8 cellular contexts compared by ENCODE assay signal in genomic region chr20:13008761-13009681, GRCh38. TPM values are rescaled to one million over a fixed set of nuclear protein-coding genes. Genes with fewer than 3 reads are reported as not detected.
DNase-seq lines count a peak whose midpoint lies in the region; ATAC-seq and TF ChIP-seq lines count a peak whose summit lies in the region.

SPTLC3 (plus strand) TSS chr20:13008972; CDS start chr20:13009268, 296 bp downstream.

- H3K36me3 Mint-ChIP-seq in activated T-helper 17 cell treated with anti-CD3 and anti-CD28 coated beads, Interleukin-2, amount 50 U/mL, for 72 hours (ENCODE audit: low read depth): no peaks in the 10 kb centered on the region

- H3K27me3 ChIP-seq in right cardiac atrium (ENCODE audit: control insufficient read depth, insufficient read depth): no peaks in the 10 kb centered on the region

- intact Hi-C loops in right cardiac atrium (cut with DNase I): no loop called here
- intact Hi-C loops in sciatic nerve (cut with DNase I): no loop called here

- peak; percentile 41 for DNase-seq in AG09309 (ENCODE audit: low read depth)
- peak; percentile 25 to 64 (median 56) for DNase-seq in right cardiac atrium
- DNase-seq in sciatic nerve (ENCODE audit: low spot score): peak; percentile 68
- no peak for DNase-seq in GOT3 (lab: John Stamatoyannopoulos, UW)
- no peak for DNase-seq in NCI-H1105 treated with DMSO at 0.1 percent for 48 hours (lab: John Stamatoyannopoulos, UW)

- H3K4me3 ChIP-seq in AG09309 (ENCODE audit: control insufficient read depth, low read depth, low read length): peak within 1 kb of the TSS; percentile 40
- peak within 1 kb of the TSS; percentile 66 for H3K4me3 ChIP-seq in right cardiac atrium (ENCODE audit: low read length)

- H3K4me1 Mint-ChIP-seq in activated T-helper 17 cell treated with anti-CD3 and anti-CD28 coated beads, Interleukin-2, amount 50 U/mL, for 72 hours: peaks cover 9% of the 10 kb centered on the region

- peak within 1 kb of the TSS; percentile 66 for H3K4me3 Mint-ChIP-seq in activated T-helper 17 cell treated with anti-CD3 and anti-CD28 coated beads, Interleukin-2, amount 50 U/mL, for 72 hours

- peaks cover 4% of the 10 kb centered on the region for H3K27me3 Mint-ChIP-seq in activated T-helper 17 cell treated with anti-CD3 and anti-CD28 coated beads, Interleukin-2, amount 50 U/mL, for 72 hours

- H3K9me3 Mint-ChIP-seq in activated T-helper 17 cell treated with anti-CD3 and anti-CD28 coated beads, Interleukin-2, amount 50 U/mL, for 72 hours: no peaks in the 10 kb centered on the region

- peaks cover 6% of the 10 kb centered on the region for H3K4me1 ChIP-seq in right cardiac atrium (ENCODE audit: control insufficient read depth, insufficient read depth, low read length)

- WGBS in right cardiac atrium: 5% methylated on average over 9 of the region's 9 CpGs

- ATAC-seq in GM19023 (IDR thresholded peaks at IDR 0.05; ENCODE audit: unreplicated experiment) (peak; percentile 39), HG03175 (IDR thresholded peaks at IDR 0.05; ENCODE audit: unreplicated experiment) (peak; percentile 38), right cardiac atrium (peak; percentile 93 to 94), sciatic nerve (peak; percentile 87)
- peak; percentile 37 for ATAC-seq in activated T-helper 17 cell treated with anti-CD3 and anti-CD28 coated beads, Interleukin-2, amount 50 U/mL, for 72 hours (replicated peaks)

- no peaks in the 10 kb centered on the region for H3K9me3 ChIP-seq in right cardiac atrium (ENCODE audit: control insufficient read depth, low read length)

- TF ChIP-seq CTCF in AG09309 (IDR thresholded peaks at IDR 0.05; ENCODE audit: control insufficient read depth, insufficient read depth, low read depth, low read length, missing control alignments): no peak

- no peak within 1 kb of the TSS for H3K27ac Mint-ChIP-seq in activated T-helper 17 cell treated with anti-CD3 and anti-CD28 coated beads, Interleukin-2, amount 50 U/mL, for 72 hours

- peak within 1 kb of the TSS; percentile 80 for H3K27ac ChIP-seq in right cardiac atrium (ENCODE audit: low read length)

RNA-seq across cellular contexts. Expression of gene SPTLC3, which starts in this region (rescaled TPM):
- total RNA-seq in activated T-helper 17 cell treated with anti-CD3 and anti-CD28 coated beads, Interleukin-2, amount 50 U/mL, for 72 hours: not detected
- total RNA-seq in right cardiac atrium: 10 to 100 TPM in 3 of 4 donors, 1 to 10 TPM in 1; 4.7 to 16.9 (median 14.2) TPM
- polyA plus RNA-seq in right cardiac atrium: 4.2 TPM
- 30.1 TPM for total RNA-seq in sciatic nerve

Comparison
In these comparisons a context has a peak if more than half of its experiments do, and no peak if none do; other contexts are left out.
1. RNA of gene SPTLC3 (total RNA-seq): 30.1 TPM in sciatic nerve (single experiment) and 4.7 to 16.9 TPM in right cardiac atrium; not detected in activated T-helper 17 cell treated with anti-CD3 and anti-CD28 coated beads, Interleukin-2, amount 50 U/mL, for 72 hours; every median in the first group is over 4 times any median in the second.
2. Peak in ATAC-seq in activated T-helper 17 cell treated with anti-CD3 and anti-CD28 coated beads, Interleukin-2, amount 50 U/mL, for 72 hours; RNA of the gene not detected or under 1 TPM.
3. DNase-seq: peak in AG09309 (single experiment), right cardiac atrium (3 of 3) and sciatic nerve (single experiment); none in GOT3 (single experiment) and NCI-H1105 treated with DMSO at 0.1 percent for 48 hours (single experiment).
4. ATAC-seq: peak in every context shown above with its lines; median percentile 94 in right cardiac atrium; 87 in sciatic nerve; 39 in GM19023; 38 in HG03175; 37 in activated T-helper 17 cell treated with anti-CD3 and anti-CD28 coated beads, Interleukin-2, amount 50 U/mL, for 72 hours.